Comparison of ENCODE assay signal across 1 cellular context in genomic region chr22:24894220-24894975, GRCh38.
TF ChIP-seq lines count a peak whose summit lies in the region.

No MANE protein-coding gene starts in this region.

TF ChIP-seq in K562, 482 proteins besides CTCF, POLR2A, EP300 and RAD21 (continued from another document and continues in another):
- no peak for TF ChIP-seq RERE (CRISPR knock-in tag; IDR thresholded peaks at IDR 0.05; ENCODE audit: borderline replicate concordance)
- no peak for TF ChIP-seq ZNF253 (CRISPR knock-in tag; conservative IDR thresholded peaks at IDR 0.05)
- no peak for TF ChIP-seq TCF15 (CRISPR knock-in tag; IDR thresholded peaks at IDR 0.05)
- TF ChIP-seq ZNF124 (CRISPR knock-in tag; IDR thresholded peaks at IDR 0.05) = no peak
- peak; percentile 47; the same call in 1 of the 2 replicates for TF ChIP-seq BHLHE40 (IDR thresholded peaks at IDR 0.05; ENCODE audit: low read length)
- peak; percentile 18; the same call in 1 of the 2 replicates for TF ChIP-seq MAFF (IDR thresholded peaks at IDR 0.05; ENCODE audit: low read length)
- TF ChIP-seq MGA (IDR thresholded peaks at IDR 0.05) = peak; percentile 41; the same call in 1 of the 2 replicates
- no peak for TF ChIP-seq ZHX1 (conservative IDR thresholded peaks at IDR 0.05; ENCODE audit: low read length)
- TF ChIP-seq BMI1 (IDR thresholded peaks at IDR 0.05; ENCODE audit: low read length) = no peak
- TF ChIP-seq MYC (IDR thresholded peaks at IDR 0.05; ENCODE audit: low read depth, low read length) = peak; percentile 68
- TF ChIP-seq MYC (CRISPR knock-in tag; IDR thresholded peaks at IDR 0.05; ENCODE audit: borderline replicate concordance, low read depth) = no peak
- no peak for TF ChIP-seq PHB (CRISPR knock-in tag; IDR thresholded peaks at IDR 0.05)
- no peak for TF ChIP-seq THAP12 (CRISPR knock-in tag; IDR thresholded peaks at IDR 0.05)
- no peak for TF ChIP-seq HES1 (IDR thresholded peaks at IDR 0.05; ENCODE audit: low read depth)
- no peak for TF ChIP-seq GMEB1 (CRISPR knock-in tag; IDR thresholded peaks at IDR 0.05)
- TF ChIP-seq ATF3 (IDR thresholded peaks at IDR 0.05) = peak; percentile 74
- no peak for TF ChIP-seq ATF3 (CRISPR knock-in tag; conservative IDR thresholded peaks at IDR 0.05)
- no peak for TF ChIP-seq ZEB2 (IDR thresholded peaks at IDR 0.05)
- no peak for TF ChIP-seq ZNF79 (CRISPR knock-in tag; IDR thresholded peaks at IDR 0.05; ENCODE audit: low read depth)
- TF ChIP-seq ZNF561 (CRISPR knock-in tag; conservative IDR thresholded peaks at IDR 0.05) = no peak
- no peak for TF ChIP-seq ZBED1 (IDR thresholded peaks at IDR 0.05)
- TF ChIP-seq MCM2 (IDR thresholded peaks at IDR 0.05; ENCODE audit: low read depth) = no peak
- no peak for TF ChIP-seq SMARCE1 (IDR thresholded peaks at IDR 0.05)
- TF ChIP-seq E2F4 (CRISPR knock-in tag; IDR thresholded peaks at IDR 0.05; ENCODE audit: low read depth) = no peak
- no peak for TF ChIP-seq SNIP1 (IDR thresholded peaks at IDR 0.05; ENCODE audit: low read depth)
